ENCODE assay signal across 12 cellular contexts in the genomic region with DNA sequence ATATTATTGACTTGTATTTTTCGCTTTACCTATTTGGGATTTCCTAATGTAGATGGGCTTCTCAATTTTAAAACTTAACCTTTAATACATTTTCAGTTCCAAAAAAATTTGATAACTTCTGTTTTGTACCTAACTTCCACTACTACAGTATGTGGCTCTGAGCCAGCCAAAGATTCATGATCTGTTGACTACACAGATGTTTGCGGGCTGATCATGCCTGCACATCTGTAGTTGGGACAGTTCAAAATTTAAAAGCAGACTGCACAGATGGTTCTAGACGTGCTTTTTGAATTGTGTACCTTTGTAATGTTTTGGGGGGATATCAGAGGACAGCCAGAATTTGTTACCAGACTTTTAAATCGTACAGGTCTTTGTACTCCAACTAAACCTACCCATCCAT. TPM values are rescaled to one million over a fixed set of nuclear protein-coding genes. Genes with fewer than 3 reads are reported as not detected.
"Had no signal": no experiment of that assay in that cellular context is flagged by ENCODE, and none has a peak within 500 bp of the region (broad histone marks: within the 10 kb centered on the region; RNA-seq: fewer than 3 reads in every experiment).

No MANE protein-coding gene starts in this region.

- H3K4me2 ChIP-seq: smooth muscle cell had no signal

- H3K4me3 ChIP-seq: cardiac muscle cell, esophagus squamous epithelium, smooth muscle cell had no signal

- H3K9me3 ChIP-seq: esophagus squamous epithelium had no signal

- H3K9me3 Mint-ChIP-seq: activated CD4-positive, alpha-beta memory T cell treated with anti-CD3 and anti-CD28 coated beads, Interleukin-2, amount 10 ng/mL, durations not matched to agents 7 days and 5 days; activated T-cell treated with anti-CD3 and anti-CD28 coated beads, Interleukin-2, amount 50 U/mL, for 4 hours; T-helper 1 cell treated with Interleukin-12 subunit alpha and Interleukin-12 subunit beta and Interleukin-4 antibody, amounts not matched to agents 30 μg/mL and 1 μg/mL, for 36 hours; type B pancreatic cell had no signal

- H3K27me3 Mint-ChIP-seq: activated CD4-positive, alpha-beta memory T cell treated with anti-CD3 and anti-CD28 coated beads, Interleukin-2, amount 10 ng/mL, durations not matched to agents 7 days and 5 days; activated CD4-positive, alpha-beta T cell treated with anti-CD3 and anti-CD28 coated beads for 36 hours; naive thymus-derived CD4-positive, alpha-beta T cell; type B pancreatic cell had no signal

- H3K4me3 Mint-ChIP-seq: activated CD4-positive, alpha-beta memory T cell treated with anti-CD3 and anti-CD28 coated beads, Interleukin-2, amount 10 ng/mL, durations not matched to agents 7 days and 5 days; activated CD4-positive, alpha-beta T cell treated with anti-CD3 and anti-CD28 coated beads for 36 hours; activated T-cell treated with anti-CD3 and anti-CD28 coated beads, Interleukin-2, amount 50 U/mL, for 4 hours; naive thymus-derived CD4-positive, alpha-beta T cell; T-helper 1 cell treated with Interleukin-12 subunit alpha and Interleukin-12 subunit beta and Interleukin-4 antibody, amounts not matched to agents 30 μg/mL and 1 μg/mL, for 36 hours had no signal

- ATAC-seq: activated CD4-positive, alpha-beta T cell treated with anti-CD3 and anti-CD28 coated beads for 36 hours; activated T-cell treated with anti-CD3 and anti-CD28 coated beads, Interleukin-2, amount 50 U/mL, for 4 hours; naive thymus-derived CD4-positive, alpha-beta T cell; stimulated activated naive CD8-positive, alpha-beta T cell treated with anti-CD3 and anti-CD28 coated beads, Interleukin-15, Interleukin-2, amounts not matched to agents 100 U/mL and 50 U/mL, for 24 hours had no signal

- DNase-seq: activated CD4-positive, alpha-beta memory T cell treated with anti-CD3 and anti-CD28 coated beads, Interleukin-2, amount 10 ng/mL, durations not matched to agents 7 days and 5 days; activated CD4-positive, alpha-beta T cell treated with anti-CD3 and anti-CD28 coated beads for 36 hours; activated effector memory CD4-positive, alpha-beta T cell treated with Interleukin-2 at 50 U/mL for 16 hours; activated naive CD4-positive, alpha-beta T cell treated with anti-CD3 and anti-CD28 coated beads, Interleukin-2, amount 50 U/mL, for 16 hours; activated T-cell treated with anti-CD3 and anti-CD28 coated beads, Interleukin-2, amount 50 U/mL, for 4 hours; esophagus squamous epithelium; naive thymus-derived CD4-positive, alpha-beta T cell; stimulated activated naive CD8-positive, alpha-beta T cell treated with anti-CD3 and anti-CD28 coated beads, Interleukin-15, Interleukin-2, amounts not matched to agents 100 U/mL and 50 U/mL, for 24 hours had no signal

- H3K27ac Mint-ChIP-seq: activated CD4-positive, alpha-beta memory T cell treated with anti-CD3 and anti-CD28 coated beads, Interleukin-2, amount 10 ng/mL, durations not matched to agents 7 days and 5 days; activated CD4-positive, alpha-beta T cell treated with anti-CD3 and anti-CD28 coated beads for 36 hours; T-helper 1 cell treated with Interleukin-12 subunit alpha and Interleukin-12 subunit beta and Interleukin-4 antibody, amounts not matched to agents 30 μg/mL and 1 μg/mL, for 36 hours had no signal

- H3K27me3 ChIP-seq: cardiac muscle cell, esophagus squamous epithelium had no signal

RNA-seq across cellular contexts. Expression of gene KCNQ4, which starts 48.4 kb away (rescaled TPM):
- total RNA-seq: smooth muscle cell had no signal
